Comparison of ENCODE assay signal across 32 cellular contexts in genomic region chr11:104523611-104524010, GRCh38.
DNase-seq lines count a peak whose midpoint lies in the region; ATAC-seq and TF ChIP-seq lines count a peak whose summit lies in the region.
"Had no signal": no experiment of that assay in that cellular context is flagged by ENCODE, and none has a peak within 500 bp of the region (broad histone marks: within the 10 kb centered on the region; RNA-seq: fewer than 3 reads in every experiment).

No MANE protein-coding gene starts in this region.

- no peaks in the 10 kb centered on the region for H3K27me3 ChIP-seq in body of pancreas
- H3K27me3 ChIP-seq: BE2C; BLaER1; BLaER1 treated with 17β-estradiol and CSF1 and Interleukin-3, amounts not matched to agents 10 nM and 100 nM had no signal

- H3K36me3 ChIP-seq in body of pancreas (replicated peaks in 1 of 2; ENCODE audit: insufficient read depth in 1 of 2, low read depth in 2 of 2) = no peaks in the 10 kb centered on the region
- H3K36me3 ChIP-seq: BE2C; BLaER1; BLaER1 treated with 17β-estradiol and CSF1 and Interleukin-3, amounts not matched to agents 10 nM and 100 nM had no signal

- peaks cover 0 to 3% (median 0%) of the 10 kb centered on the region in 5 experiments for H3K9me3 Mint-ChIP-seq in brain
- H3K9me3 Mint-ChIP-seq: CD4-positive, alpha-beta memory T cell; CD4-positive, alpha-beta T cell; CD4-positive, CD25-positive, alpha-beta regulatory T cell; CD8-positive, alpha-beta memory T cell; CD8-positive, alpha-beta T cell had no signal

- DNase-seq in G401 (ENCODE audit: low spot score) (peak; percentile 67), cerebellar cortex (ENCODE audit: low spot score) (peak; percentile 60), body of pancreas (no peak), NCI-H446 treated with DMSO at 0.1 percent for 48 hours (lab: John Stamatoyannopoulos, UW) (no peak)
- DNase-seq: 8988T; ACHN; AML-193; BE2C; Caco-2; Calu3; CD4-positive, alpha-beta memory T cell; CD4-positive, alpha-beta T cell; CD4-positive, CD25-positive, alpha-beta regulatory T cell; CD8-positive, alpha-beta memory T cell; CD8-positive, alpha-beta T cell; COR-L47; DMS 273 treated with DMSO at 0.1 percent for 48 hours; DMS153; DMS53; DMS79; DMS79 treated with DMSO at 0.1 percent for 48 hours; DND-41; EL had no signal

- peaks cover 24% of the 10 kb centered on the region for H3K4me1 ChIP-seq in body of pancreas
- H3K4me1 ChIP-seq: A549; BLaER1; BLaER1 treated with 17β-estradiol and CSF1 and Interleukin-3, amounts not matched to agents 10 nM and 100 nM; Caco-2 had no signal

- no peaks in the 10 kb centered on the region for H3K36me3 Mint-ChIP-seq in brain
- H3K36me3 Mint-ChIP-seq: CD14-positive monocyte; CD4-positive, alpha-beta memory T cell; CD4-positive, CD25-positive, alpha-beta regulatory T cell; CD8-positive, alpha-beta memory T cell; CD8-positive, alpha-beta T cell had no signal

- H3K4me3 ChIP-seq in body of pancreas = no peak overlapping the region
- H3K4me3 ChIP-seq: A549; BLaER1; BLaER1 treated with 17β-estradiol and CSF1 and Interleukin-3, amounts not matched to agents 10 nM and 100 nM had no signal

- in situ Hi-C loops in G401 (cut with HindIII; ENCODE audit: low sequenced_read_pairs) = no loop called here

- no peaks in the 10 kb centered on the region for H3K9me3 ChIP-seq in body of pancreas
- H3K9me3 ChIP-seq: A549; BE2C; BLaER1; BLaER1 treated with 17β-estradiol and CSF1 and Interleukin-3, amounts not matched to agents 10 nM and 100 nM; Caco-2 had no signal

- no peak overlapping the region for H3K27ac ChIP-seq in body of pancreas
- H3K27ac ChIP-seq: 22Rv1; A549; BLaER1; BLaER1 treated with 17β-estradiol and CSF1 and Interleukin-3, amounts not matched to agents 10 nM and 100 nM; C4-2B had no signal

- peak overlapping the region in 4 of 5 experiments; percentile 9 to 88 (median 26) for H3K27ac Mint-ChIP-seq in brain
- H3K27ac Mint-ChIP-seq: B cell; CD14-positive monocyte; CD4-positive, alpha-beta memory T cell; CD4-positive, alpha-beta T cell; CD4-positive, CD25-positive, alpha-beta regulatory T cell; CD8-positive, alpha-beta memory T cell; CD8-positive, alpha-beta T cell had no signal

- TF ChIP-seq POLR2A in body of pancreas (IDR thresholded peaks at IDR 0.05) = no peak

- H3K27me3 Mint-ChIP-seq in brain = no peaks in the 10 kb centered on the region
- H3K27me3 Mint-ChIP-seq: CD4-positive, alpha-beta memory T cell; CD4-positive, alpha-beta T cell; CD4-positive, CD25-positive, alpha-beta regulatory T cell; CD8-positive, alpha-beta memory T cell had no signal

- H3K4me3 Mint-ChIP-seq in brain = peak overlapping the region in 1 of 5 experiments; percentile 42
- H3K4me3 Mint-ChIP-seq: B cell; CD14-positive monocyte; CD4-positive, alpha-beta memory T cell; CD4-positive, alpha-beta T cell; CD4-positive, CD25-positive, alpha-beta regulatory T cell; CD8-positive, alpha-beta memory T cell; CD8-positive, alpha-beta T cell had no signal

- TF ChIP-seq CTCF in brain (conservative IDR thresholded peaks at IDR 0.05) (no peak), body of pancreas (IDR thresholded peaks at IDR 0.05) (no peak)

- peaks cover 29% of the 10 kb centered on the region for H3K4me1 Mint-ChIP-seq in brain
- H3K4me1 Mint-ChIP-seq: B cell; CD14-positive monocyte; CD4-positive, alpha-beta memory T cell; CD4-positive, CD25-positive, alpha-beta regulatory T cell; CD8-positive, alpha-beta memory T cell had no signal

- WGBS in body of pancreas, 2 donors = 89 to 100% methylated on average over 1 of the region's 1 CpG

- no peak for ATAC-seq in GM19452 (IDR thresholded peaks at IDR 0.05; ENCODE audit: unreplicated experiment)
- ATAC-seq in body of pancreas = no peak
- ATAC-seq: A549; CD8-positive, alpha-beta T cell had no signal

- intact Hi-C loops in body of pancreas (cut with DNase I) = no loop called here

Comparison
In these comparisons a context has a peak if more than half of its experiments do, and no peak if none do; other contexts are left out.
1. DNase-seq: peak in G401 (single experiment) and cerebellar cortex (single experiment); none in body of pancreas (0 of 4) and NCI-H446 treated with DMSO at 0.1 percent for 48 hours (single experiment).